In the genomic region with DNA sequence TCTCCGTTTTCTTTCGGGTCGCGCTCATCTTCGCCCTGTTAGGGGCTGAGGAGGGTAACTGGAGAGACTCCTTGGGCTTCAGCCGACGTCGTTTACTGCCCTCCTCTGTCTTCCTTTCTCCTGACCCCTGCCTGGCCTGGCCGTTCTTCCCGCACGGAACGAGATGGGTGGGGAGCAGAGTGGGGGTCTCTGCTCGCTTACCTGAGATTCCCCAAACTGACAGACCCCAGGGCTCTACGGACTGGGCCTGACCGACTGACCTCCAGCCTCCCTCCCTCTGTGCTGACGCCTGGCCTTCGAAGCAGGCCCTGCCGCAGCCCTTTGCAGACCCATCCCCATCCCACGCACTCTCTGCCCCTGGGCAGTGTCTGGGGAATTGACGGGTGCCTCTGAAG, we compare ENCODE assay signal across 8 cellular contexts. TPM values are rescaled to one million over a fixed set of nuclear protein-coding genes. Genes with fewer than 3 reads are reported as not detected.
A peak's percentile ranks its signal among the peaks of the same experiment; 100 is the strongest.
DNase-seq lines count a peak whose midpoint lies in the region; ATAC-seq and TF ChIP-seq lines count a peak whose summit lies in the region.

No MANE protein-coding gene starts in this region.

- peak; percentile 23 for DNase-seq in NCI-H146 (lab: John Stamatoyannopoulos, UW)
- DNase-seq in NCI-H146 treated with DMSO at 0.1 percent for 48 hours (lab: John Stamatoyannopoulos, UW; ENCODE audit: unreplicated experiment): no peak
- no peak for DNase-seq in choroid plexus epithelial cell (ENCODE audit: low read depth)
- peak; percentile 20 to 37 for DNase-seq in lung microvascular endothelial cell (ENCODE audit: low read depth in 2 of 2)
- peak in 1 of 2 donors; percentile 91 for DNase-seq in vagina (ENCODE audit: extremely low spot score in 2 of 2)
- DNase-seq in COR-L47 (lab: John Stamatoyannopoulos, UW): no peak

- peak overlapping the region; percentile 86 for H3K4me2 ChIP-seq in OCI-LY1 (ENCODE audit: low read length)

- H3K4me1 ChIP-seq in OCI-LY1 (ENCODE audit: insufficient read depth, low read length, severe bottlenecking): peaks cover 16% of the 10 kb centered on the region
- peaks cover 26% of the 10 kb centered on the region for H3K4me1 ChIP-seq in vagina

- TF ChIP-seq CTCF in OCI-LY1 (IDR thresholded peaks at IDR 0.05; ENCODE audit: low read length): no peak
- TF ChIP-seq CTCF in choroid plexus epithelial cell (conservative IDR thresholded peaks at IDR 0.05; ENCODE audit: low read depth, low read length): no peak
- no peak for TF ChIP-seq CTCF in vagina (IDR thresholded peaks at IDR 0.05)

- ATAC-seq in HG03196 (IDR thresholded peaks at IDR 0.05; ENCODE audit: unreplicated experiment): no peak

- H3K79me2 ChIP-seq in OCI-LY1 (ENCODE audit: insufficient read depth, low read length): peaks cover 11% of the 10 kb centered on the region; the same call in 1 of the 2 replicates

- H3K27ac ChIP-seq in OCI-LY1 (ENCODE audit: low read depth, low read length, poor library complexity, severe bottlenecking): peak overlapping the region; percentile 33
- peak overlapping the region; percentile 84 for H3K27ac ChIP-seq in vagina

- no peaks in the 10 kb centered on the region for H3K9me3 ChIP-seq in OCI-LY1 (ENCODE audit: low read length)
- H3K9me3 ChIP-seq in vagina: no peaks in the 10 kb centered on the region

- no peak for TF ChIP-seq POLR2A in vagina (IDR thresholded peaks at IDR 0.05)

- intact Hi-C loops in vagina (cut with DNase I): loop anchor here (5.0 kb wide), 1 partner anchor 47 kb away; a partner anchor contains a TSS

- H2AFZ ChIP-seq in OCI-LY1 (ENCODE audit: low read length): no peak overlapping the region

- H3K4me3 ChIP-seq in OCI-LY1 (ENCODE audit: low read depth, low read length, poor library complexity, severe bottlenecking) (peak overlapping the region; percentile 99), choroid plexus epithelial cell (ENCODE audit: low read depth, low read length) (peak overlapping the region; percentile 99), vagina (peak overlapping the region; percentile 89 to 92)

- H3K9ac ChIP-seq in OCI-LY1 (ENCODE audit: low read length): peak overlapping the region; percentile 96

- H3K27me3 ChIP-seq in OCI-LY1 (ENCODE audit: insufficient read depth, low read length) (no peaks in the 10 kb centered on the region), vagina (no peaks in the 10 kb centered on the region)

- no peaks in the 10 kb centered on the region for H3K9me2 ChIP-seq in OCI-LY1 (ENCODE audit: low read depth, low read length)

- no peaks in the 10 kb centered on the region for H4K20me1 ChIP-seq in OCI-LY1 (ENCODE audit: insufficient read depth, low read length)

- H3K36me3 ChIP-seq in OCI-LY1 (ENCODE audit: insufficient read depth, low read length) (peaks cover 18% of the 10 kb centered on the region), vagina (peaks cover 0 to 14% of the 10 kb centered on the region in 2 donors)

- H3F3A ChIP-seq in OCI-LY1 (ENCODE audit: insufficient read depth, low read length): no peaks in the 10 kb centered on the region

RNA-seq across cellular contexts. Expression of a gene that starts 0.4 kb away (rescaled TPM):
- total RNA-seq in lung microvascular endothelial cell: 21.4 and 31.9 TPM in 2 replicates
- total RNA-seq in vagina: 30.0 TPM

RNA-seq across cellular contexts. Expression of a gene that starts 46.1 kb away (rescaled TPM):
- total RNA-seq in lung microvascular endothelial cell: 57.8 and 62.7 TPM in 2 replicates
- 61.6 TPM for total RNA-seq in vagina

Comparison
In these comparisons a context has a peak if more than half of its experiments do, and no peak if none do; other contexts are left out.
1. DNase-seq: peak in NCI-H146 (single experiment) and lung microvascular endothelial cell (2 of 2); none in NCI-H146 treated with DMSO at 0.1 percent for 48 hours (single experiment), choroid plexus epithelial cell (single experiment) and COR-L47 (single experiment).
2. Peak in every context shown above with its lines, with median percentiles within 50 percentile points of each other: H3K4me3 ChIP-seq.